Comparison of ENCODE assay signal across 1 cellular context in genomic region chr11:64321533-64321932, GRCh38.
TF ChIP-seq lines count a peak whose summit lies in the region.

No MANE protein-coding gene starts in this region.

TF ChIP-seq in K562, 482 proteins besides CTCF, POLR2A, EP300 and RAD21:
- peak; percentile 41; the same call in 1 of the 2 replicates for TF ChIP-seq CBFA2T3 (IDR thresholded peaks at IDR 0.05)
- TF ChIP-seq HIVEP1 (CRISPR knock-in tag; IDR thresholded peaks at IDR 0.05) = no peak
- 0 out of 2 replicates have a peak, but pooled peaks have one; percentile 16 for TF ChIP-seq RBFOX2 (IDR thresholded peaks at IDR 0.05; ENCODE audit: low read depth, low read length)
- TF ChIP-seq KDM1A (IDR thresholded peaks at IDR 0.05) = 0 out of 4 replicates have a peak, but pooled peaks of 1 of the 2 experiments have one; percentile 20
- no peak for TF ChIP-seq MCM5 (IDR thresholded peaks at IDR 0.05; ENCODE audit: low read depth)
